Comparison of ENCODE assay signal across 26 cellular contexts in the genomic region with DNA sequence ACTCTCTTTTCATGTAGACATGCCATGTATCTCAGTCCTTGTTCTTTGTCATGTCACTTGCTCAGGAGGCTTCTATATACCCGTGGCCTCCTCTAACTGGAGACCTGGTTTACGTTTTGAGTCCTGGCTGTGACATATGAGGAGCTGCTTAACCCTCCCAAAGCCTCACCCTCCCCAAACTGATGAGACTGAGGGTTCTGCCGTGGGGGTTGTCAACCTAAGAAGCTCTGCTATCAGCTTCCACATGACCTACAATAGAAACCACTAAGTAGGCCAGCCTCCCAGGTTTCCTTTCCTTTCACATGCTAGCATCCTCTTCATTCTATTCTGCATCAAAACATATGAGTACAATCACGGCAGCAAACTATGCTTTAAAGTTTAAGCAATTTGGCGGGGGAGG.
"Had no signal": no experiment of that assay in that cellular context is flagged by ENCODE, and none has a peak within 500 bp of the region (broad histone marks: within the 10 kb centered on the region; RNA-seq: fewer than 3 reads in every experiment).

No MANE protein-coding gene starts in this region.

- H3K36me3 Mint-ChIP-seq: T-cell had no signal

- H3K9me2 ChIP-seq: SK-N-SH had no signal

- H3K27ac ChIP-seq: KMS-11, RWPE1 had no signal

- H3K4me2 ChIP-seq: KMS-11, SK-N-SH had no signal

- H3K4me3 ChIP-seq: K562 had no signal

- ATAC-seq: HepG2, K562, Panc1, PC-3 had no signal

- H3K9ac ChIP-seq: KMS-11, SK-N-SH had no signal

- H3K9me3 Mint-ChIP-seq: T-cell had no signal

- H3K9me3 ChIP-seq: SK-N-SH had no signal

- H3K4me3 Mint-ChIP-seq: T-cell had no signal

- DNase-seq: IMR-90, Kasumi-1, NCI-H1092, NCI-H1105 treated with DMSO at 0.1 percent for 48 hours, NCI-H1417 treated with DMSO at 0.1 percent for 48 hours, NCI-H146, NCI-H1694 treated with DMSO at 0.1 percent for 48 hours, NCI-H1930, NCI-H2081 treated with DMSO at 0.1 percent for 48 hours, NCI-H2171, NCI-H226, NCI-H446, NCI-H510A, NCI-H524 treated with DMSO at 0.1 percent for 48 hours, NCI-H69, NCI-H774, PC-3, SHP77, SK-N-SH, SW 1271 had no signal
